ENCODE assay signal across 13 cellular contexts in the genomic region with DNA sequence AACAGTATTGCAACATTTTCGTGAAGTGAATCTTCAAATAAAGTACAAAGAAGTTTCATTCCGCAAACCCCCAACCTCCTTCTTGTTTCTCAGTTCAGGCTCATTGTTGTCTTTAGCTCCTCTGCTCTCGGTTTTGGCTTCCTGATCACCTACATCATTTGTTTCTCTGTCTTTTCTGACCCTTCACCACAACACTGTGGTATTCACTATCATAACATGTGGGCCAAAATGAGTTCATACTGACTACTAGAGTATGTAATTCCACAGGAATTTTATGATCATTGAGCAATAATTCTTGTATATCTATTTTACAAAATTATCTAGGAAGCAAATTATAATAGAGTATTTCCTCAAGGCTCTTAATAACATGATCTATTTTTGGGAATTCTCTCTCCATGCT.
DNase-seq lines count a peak whose midpoint lies in the region; ATAC-seq and TF ChIP-seq lines count a peak whose summit lies in the region.
"Had no signal": no experiment of that assay in that cellular context is flagged by ENCODE, and none has a peak within 500 bp of the region (broad histone marks: within the 10 kb centered on the region; RNA-seq: fewer than 3 reads in every experiment).

No MANE protein-coding gene starts in this region.

- H3K4me1 ChIP-seq in adrenal gland (replicated peaks in 1 of 2) = no peaks in the 10 kb centered on the region

- TF ChIP-seq CTCF in adrenal gland (IDR thresholded peaks at IDR 0.05) = no peak

- H3K27ac ChIP-seq in adrenal gland = peak overlapping the region in 1 of 5 donors; percentile 26
- H3K27ac ChIP-seq: heart right ventricle, PC-9 had no signal

- H3K27me3 ChIP-seq in adrenal gland = no peaks in the 10 kb centered on the region
- H3K27me3 ChIP-seq: heart right ventricle had no signal

- no peaks in the 10 kb centered on the region for H3K9me3 ChIP-seq in adrenal gland (replicated peaks in 1 of 3)
- H3K9me3 ChIP-seq: heart right ventricle had no signal

- intact Hi-C loops in adrenal gland (cut with DNase I) = no loop called here

- WGBS in adrenal gland, 4 donors = 47 to 62% (median 51%) methylated on average over 3 of the region's 3 CpGs

- TF ChIP-seq POLR2A in adrenal gland (IDR thresholded peaks at IDR 0.05) = no peak

- no peaks in the 10 kb centered on the region for H3K36me3 ChIP-seq in adrenal gland (replicated peaks in 1 of 2)
- H3K36me3 ChIP-seq: heart right ventricle had no signal

- peak; percentile 52 for ATAC-seq in HG02798 (IDR thresholded peaks at IDR 0.05; ENCODE audit: poor library complexity, unreplicated experiment)
- ATAC-seq: CD8-positive, alpha-beta T cell had no signal

- DNase-seq in AG20443 (ENCODE audit: low spot score) (peak; percentile 72), astrocyte of the hippocampus (ENCODE audit: low read depth, low spot score) (peak; percentile 70), left kidney (ENCODE audit: low read depth, low spot score) (peak; percentile 7), NCI-H2081 treated with DMSO at 0.1 percent for 48 hours (lab: John Stamatoyannopoulos, UW) (no peak), adrenal gland (no peak), Kasumi-1 (lab: John Stamatoyannopoulos, UW) (no peak), COR-L47 (lab: John Stamatoyannopoulos, UW) (no peak)
- DNase-seq: amygdala; CD8-positive, alpha-beta T cell; heart right ventricle; NCI-H1417 treated with DMSO at 0.1 percent for 48 hours had no signal

- no peak overlapping the region for H3K4me3 ChIP-seq in adrenal gland
- H3K4me3 ChIP-seq: heart right ventricle, PC-9 had no signal

Comparison
In these comparisons a context has a peak if more than half of its experiments do, and no peak if none do; other contexts are left out.
1. DNase-seq: peak in AG20443 (single experiment), astrocyte of the hippocampus (single experiment) and left kidney (single experiment); none in NCI-H2081 treated with DMSO at 0.1 percent for 48 hours (single experiment), adrenal gland (0 of 7), Kasumi-1 (0 of 2) and COR-L47 (single experiment).